19 cellular contexts compared by ENCODE assay signal in the genomic region with DNA sequence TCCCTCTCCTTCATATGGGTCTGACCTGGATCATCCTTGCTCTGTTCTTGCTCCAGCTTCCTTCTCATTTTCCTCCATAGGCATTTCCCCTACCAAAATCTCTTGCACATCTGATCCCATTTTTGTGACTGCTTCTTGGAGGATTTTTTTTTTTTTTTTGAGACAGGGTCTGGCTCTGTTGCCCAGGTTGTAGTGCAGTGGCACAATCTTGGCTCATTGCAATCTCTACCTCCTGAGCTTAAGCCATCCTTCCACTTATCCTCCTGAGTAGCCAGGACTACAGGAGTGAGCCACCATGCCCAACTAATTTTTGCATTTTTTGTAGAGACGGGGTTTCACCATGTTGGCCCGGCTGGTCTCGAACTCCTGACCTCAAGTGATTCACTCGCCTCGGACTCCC. TPM values are rescaled to one million over a fixed set of nuclear protein-coding genes. Genes with fewer than 3 reads are reported as not detected.
DNase-seq lines count a peak whose midpoint lies in the region; ATAC-seq, FAIRE-seq and TF ChIP-seq lines count a peak whose summit lies in the region.
"Had no signal": no experiment of that assay in that cellular context is flagged by ENCODE, and none has a peak within 500 bp of the region (broad histone marks: within the 10 kb centered on the region; RNA-seq: fewer than 3 reads in every experiment).

No MANE protein-coding gene starts in this region.

- 0 out of 2 replicates have a peak, but pooled peaks cover 2% of the 10 kb centered on the region for H3K27me3 Mint-ChIP-seq in HFFc6 (ENCODE audit: insufficient read depth)
- H3K27me3 Mint-ChIP-seq: B cell, IgD-negative memory B cell had no signal

- H3K14ac ChIP-seq in neuronal stem cell (ENCODE audit: low read length) = no peak overlapping the region

- CTCF ChIA-PET in HCT116 (lab: Charles Lee) = no interaction called here
- CTCF ChIA-PET in K562 (lab: Yijun Ruan, JAX; ENCODE audit: low intra/inter-chr PET ratio) = no interaction called here

- RAD21 ChIA-PET in HCT116 (lab: Charles Lee; ENCODE audit: low non-redundant PET in 1 of 2, low total read pairs in 2 of 2, uncharacterized antibody in 2 of 2, unreplicated experiment in 2 of 2) = no interaction called here

- H3K27me3 ChIP-seq in HCT116 (ENCODE audit: insufficient read depth, low read length) = no peaks in the 10 kb centered on the region
- no peaks in the 10 kb centered on the region for H3K27me3 ChIP-seq in K562 (ENCODE audit: control insufficient read depth in 2 of 2, insufficient read depth in 2 of 2, low read length in 2 of 2)
- H3K27me3 ChIP-seq in neuronal stem cell (ENCODE audit: control insufficient read depth in 3 of 3, insufficient read depth in 3 of 3, low read depth in 1 of 3, low read length in 3 of 3) = no peaks in the 10 kb centered on the region
- H3K27me3 ChIP-seq: BLaER1 treated with 17β-estradiol and CSF1 and Interleukin-3, amounts not matched to agents 10 nM and 100 nM had no signal

- no peak for TF ChIP-seq EP300 in K562 (IDR thresholded peaks at IDR 0.05; ENCODE audit: low read length)

- H3K36me3 Mint-ChIP-seq in HFFc6 (ENCODE audit: low read depth) = no peaks in the 10 kb centered on the region
- H3K36me3 Mint-ChIP-seq: CD8-positive, alpha-beta T cell had no signal

- no peak overlapping the region for H2BK12ac ChIP-seq in neuronal stem cell (ENCODE audit: low read length)

- H3K9ac ChIP-seq in HCT116 (ENCODE audit: low read length) = no peak overlapping the region
- H3K9ac ChIP-seq in K562 (ENCODE audit: insufficient read depth in 1 of 2, low read depth in 2 of 2, low read length in 2 of 2) = no peak overlapping the region
- no peak overlapping the region for H3K9ac ChIP-seq in neuronal stem cell (ENCODE audit: low read depth, low read length, poor library complexity)
- H3K9ac ChIP-seq: BLaER1 treated with 17β-estradiol and CSF1 and Interleukin-3, amounts not matched to agents 10 nM and 100 nM had no signal

- BruUV-seq in HCT116 (replicated peaks; lab: Mats Ljungman, UMichigan) = no TSS peak
- no TSS peak for BruUV-seq in K562 (replicated peaks; lab: Mats Ljungman, UMichigan)

- no peaks in the 10 kb centered on the region for H3K9me3 Mint-ChIP-seq in HFFc6
- H3K9me3 Mint-ChIP-seq: CD8-positive, alpha-beta T cell; IgD-negative memory B cell had no signal

- H4K8ac ChIP-seq in neuronal stem cell (ENCODE audit: low read depth, low read length) = no peak overlapping the region

- H3K4me1 ChIP-seq in HCT116 (ENCODE audit: control insufficient read depth in 1 of 2, insufficient read depth in 2 of 2, low read length in 2 of 2) (peaks cover 0 to 15% of the 10 kb centered on the region in 2 experiments; a peak in 2 of 4 replicates), K562 (replicated peaks in 1 of 2; ENCODE audit: control insufficient read depth in 2 of 2, insufficient read depth in 2 of 2, low read length in 2 of 2) (no peaks in the 10 kb centered on the region), neuronal stem cell (ENCODE audit: control insufficient read depth in 2 of 2, insufficient read depth in 1 of 2, low read depth in 1 of 2, low read length in 2 of 2) (peaks cover 0 to 1% of the 10 kb centered on the region in 2 donors)
- H3K4me1 ChIP-seq: BLaER1 treated with 17β-estradiol and CSF1 and Interleukin-3, amounts not matched to agents 10 nM and 100 nM had no signal

- no peaks in the 10 kb centered on the region for H3K79me1 ChIP-seq in neuronal stem cell (ENCODE audit: low read depth, low read length)

- WGBS in K562 (ENCODE audit: insufficient coverage, low coverage, missing lambda C conversion rate) = 83% methylated on average over 5 of the region's 5 CpGs
- no CpG with 5 or more reads among the region's 5 CpGs for WGBS in neuronal stem cell (ENCODE audit: extremely low coverage in 2 of 2, insufficient read length in 2 of 2, insufficient replicate concordance in 1 of 2), 2 donors

- no peaks in the 10 kb centered on the region for H3K36me3 ChIP-seq in HCT116 (ENCODE audit: control insufficient read depth in 1 of 2, insufficient read depth in 2 of 2, low read length in 2 of 2)
- no peaks in the 10 kb centered on the region for H3K36me3 ChIP-seq in K562 (ENCODE audit: control insufficient read depth, insufficient read depth, low read length)
- H3K36me3 ChIP-seq in neuronal stem cell (replicated peaks in 1 of 2; ENCODE audit: control insufficient read depth in 2 of 2, insufficient read depth in 2 of 2, low read length in 2 of 2) = no peaks in the 10 kb centered on the region
- H3K36me3 ChIP-seq: BLaER1 treated with 17β-estradiol and CSF1 and Interleukin-3, amounts not matched to agents 10 nM and 100 nM had no signal

- FAIRE-seq in K562 (lab: Jason Lieb, UNC) = no peak
- FAIRE-seq: GM12878, GM19239, H54, HepG2 had no signal

- no peak for TF ChIP-seq CTCF in HCT116 (IDR thresholded peaks at IDR 0.05 in 2 of 3, conservative IDR thresholded peaks at IDR 0.05 in 1 of 3; ENCODE audit: borderline replicate concordance in 1 of 3, insufficient read depth in 1 of 3, low read depth in 2 of 3, low read length in 2 of 3)
- TF ChIP-seq CTCF in HFFc6 (IDR thresholded peaks at IDR 0.05) = no peak
- TF ChIP-seq CTCF in K562 (IDR thresholded peaks at IDR 0.05 in 2 of 3, conservative IDR thresholded peaks at IDR 0.05 in 1 of 3; ENCODE audit: insufficient read depth in 2 of 3, low read depth in 1 of 3, low read length in 3 of 3) = no peak

- no peak overlapping the region for H3K4ac ChIP-seq in neuronal stem cell (ENCODE audit: low read length)

- peak overlapping the region; percentile 76; the same call in 1 of the 2 replicates for H3K27ac Mint-ChIP-seq in HFFc6
- H3K27ac Mint-ChIP-seq: B cell; CD8-positive, alpha-beta T cell; GM23338 had no signal

- H2AFZ ChIP-seq in HCT116 (ENCODE audit: low read depth, low read length, poor library complexity, severe bottlenecking) = no peak overlapping the region
- H2AFZ ChIP-seq in K562 (ENCODE audit: low read depth, low read length) = no peak overlapping the region
- H2AFZ ChIP-seq in neuronal stem cell (ENCODE audit: low read length) = peak overlapping the region; percentile 21
- H2AFZ ChIP-seq: GM23338 had no signal

- no peaks in the 10 kb centered on the region for H3K9me1 ChIP-seq in K562 (ENCODE audit: control insufficient read depth, insufficient read depth, low read length)

- no peak overlapping the region for H2AK5ac ChIP-seq in neuronal stem cell (ENCODE audit: low read depth, low read length)

- TF ChIP-seq POLR2A in HCT116 (IDR thresholded peaks at IDR 0.05; ENCODE audit: borderline replicate concordance, extremely low read depth, insufficient read depth, insufficient read length) (no peak), K562 (conservative IDR thresholded peaks at IDR 0.05) (no peak)

- H2BK120ac ChIP-seq in neuronal stem cell (ENCODE audit: low read depth, low read length) = no peak overlapping the region

- H3K9me3 ChIP-seq in HCT116 (ENCODE audit: control insufficient read depth in 1 of 2, insufficient read depth in 1 of 2, low read depth in 1 of 2, low read length in 2 of 2) (no peaks in the 10 kb centered on the region), K562 (replicated peaks; ENCODE audit: control insufficient read depth, insufficient read depth, low read depth, low read length) (no peaks in the 10 kb centered on the region), neuronal stem cell (replicated peaks in 1 of 2; ENCODE audit: control insufficient read depth in 2 of 2, insufficient read depth in 1 of 2, low read depth in 1 of 2, low read length in 2 of 2) (no peaks in the 10 kb centered on the region)

- H2BK15ac ChIP-seq in neuronal stem cell (ENCODE audit: low read length) = no peak overlapping the region

- H3K79me2 ChIP-seq in HCT116 (ENCODE audit: insufficient read depth, low read length) = no peaks in the 10 kb centered on the region
- H3K79me2 ChIP-seq in K562 (ENCODE audit: control insufficient read depth, insufficient read depth, low read length) = no peaks in the 10 kb centered on the region

- no peaks in the 10 kb centered on the region for H3K9me2 ChIP-seq in HCT116 (ENCODE audit: insufficient read depth)

- no peak overlapping the region for H4K91ac ChIP-seq in neuronal stem cell (ENCODE audit: low read depth, low read length, poor library complexity)

- H3K27ac ChIP-seq in HCT116 (ENCODE audit: low read depth, low read length) = no peak overlapping the region
- H3K27ac ChIP-seq in K562 (ENCODE audit: extremely low read depth, low read depth, low read length) = no peak overlapping the region
- H3K27ac ChIP-seq in neuronal stem cell (replicated peaks; ENCODE audit: low read length) = no peak overlapping the region
- H3K27ac ChIP-seq: BLaER1 treated with 17β-estradiol and CSF1 and Interleukin-3, amounts not matched to agents 10 nM and 100 nM had no signal

- H4K20me1 ChIP-seq in HCT116 (ENCODE audit: insufficient read depth) = no peaks in the 10 kb centered on the region
- no peaks in the 10 kb centered on the region for H4K20me1 ChIP-seq in K562 (replicated peaks; ENCODE audit: control insufficient read depth, insufficient read depth, low read length)
- H4K20me1 ChIP-seq: BLaER1 treated with 17β-estradiol and CSF1 and Interleukin-3, amounts not matched to agents 10 nM and 100 nM had no signal

- H2BK5ac ChIP-seq in neuronal stem cell (ENCODE audit: low read length) = no peak overlapping the region

- no peak overlapping the region for H3K23ac ChIP-seq in neuronal stem cell (ENCODE audit: low read depth, low read length, poor library complexity)

- H3K4me3 Mint-ChIP-seq in HFFc6 = no peak overlapping the region
- H3K4me3 Mint-ChIP-seq: B cell; CD8-positive, alpha-beta T cell; GM23338; IgD-negative memory B cell had no signal

- no peak for ATAC-seq in HCT116
- no peak for ATAC-seq in K562
- no peak for ATAC-seq in GM19467 (IDR thresholded peaks at IDR 0.05; ENCODE audit: unreplicated experiment)
- ATAC-seq in HG03571 (IDR thresholded peaks at IDR 0.05; ENCODE audit: unreplicated experiment) = no peak
- ATAC-seq: CD8-positive, alpha-beta T cell; GM12878; HepG2 had no signal

- intact Hi-C loops in HCT116 (cut with micrococcal nuclease) = no loop called here
- intact Hi-C loops in K562 (cut with micrococcal nuclease) = no loop called here

- TF ChIP-seq RAD21 in HCT116 (IDR thresholded peaks at IDR 0.05; ENCODE audit: low read depth) (no peak), K562 (CRISPR knock-in tag; conservative IDR thresholded peaks at IDR 0.05 in 1 of 2, IDR thresholded peaks at IDR 0.05 in 1 of 2) (no peak)

- POLR2A ChIA-PET in HCT116 (lab: Charles Lee) (no interaction called here), K562 (lab: Yijun Ruan, JAX) (interaction anchor here (1.1 to 1.4 kb wide), 2 partner anchors 9 to 21 kb away, joined by 4 read pairs; no protein-coding TSS in a partner anchor)

- H3K18ac ChIP-seq in neuronal stem cell (ENCODE audit: low read length) = no peak overlapping the region

- H3K4me3 ChIP-seq in HCT116 (replicated peaks in 1 of 2; ENCODE audit: low read depth in 1 of 2, low read length in 2 of 2) (no peak overlapping the region), K562 (no peak overlapping the region), neuronal stem cell (ENCODE audit: low read length in 2 of 2) (no peak overlapping the region)
- H3K4me3 ChIP-seq: BLaER1 treated with 17β-estradiol and CSF1 and Interleukin-3, amounts not matched to agents 10 nM and 100 nM; GM12878; GM23338 had no signal

- peak overlapping the region; percentile 46 for H3K4me2 ChIP-seq in HCT116 (ENCODE audit: low read length)
- H3K4me2 ChIP-seq in K562 (ENCODE audit: insufficient read depth, low read length) = no peak overlapping the region
- H3K4me2 ChIP-seq in neuronal stem cell (ENCODE audit: insufficient read depth, low read length, poor library complexity, severe bottlenecking) = no peak overlapping the region
- H3K4me2 ChIP-seq: BLaER1 treated with 17β-estradiol and CSF1 and Interleukin-3, amounts not matched to agents 10 nM and 100 nM; GM23338 had no signal

- DNase-seq in HCT116 (ENCODE audit: low read depth, low spot score) = no peak
- no peak for DNase-seq in HFFc6
- DNase-seq in K562 (ENCODE audit: extremely low read depth in 1 of 4, low spot score in 3 of 4) = no peak
- DNase-seq in neuronal stem cell (ENCODE audit: low spot score) = no peak
- no peak for DNase-seq in DMS153 treated with DMSO at 0.1 percent for 48 hours (lab: John Stamatoyannopoulos, UW; ENCODE audit: unreplicated experiment)
- DNase-seq: Calu3; CD8-positive, alpha-beta T cell; DND-41; KG1 had no signal

- in situ Hi-C loops in K562 (cut with MboI) = no loop called here

- peaks cover 28% of the 10 kb centered on the region for H3K4me1 Mint-ChIP-seq in HFFc6 (ENCODE audit: low read depth)
- H3K4me1 Mint-ChIP-seq: B cell, GM23338 had no signal

RNA-seq across cellular contexts. Expression of gene JMY, which starts 10.5 kb away (rescaled TPM):
- total RNA-seq in HCT116 (2021; ENCODE audit: unreplicated experiment) (15.6 TPM), K562 (2014; rRNA removed) (4.5 and 4.7 TPM in 2 replicates), K562 (2014; rRNA removed; fragmentation: Illumina TruSeq; extraction: Trizol) (5.2 and 6.5 TPM in 2 replicates), K562 (2015; rRNA removed; fragmentation: Illumina TruSeq; extraction: Trizol) (2.3 and 2.5 TPM in 2 replicates), K562 (2021) (4.6 and 5.5 TPM in 2 replicates)
- polyA plus RNA-seq in HCT116 (2012) = 4.0 and 4.4 TPM in 2 replicates
- 1 to 10 TPM; 5.0 to 9.7 (median 5.6) TPM for total RNA-seq in HFFc6 (2021; fragmentation: NEBNext Ultra II Directional; extraction: Animal tissue kit (Norgen Biotek cat#: 25700))
- 3.2 and 10.4 TPM in 2 replicates for total RNA-seq in K562 (2011; cell fraction: chromatin; rRNA removed; ENCODE audit: low replicate concordance)
- total RNA-seq in K562 (2011; cell fraction: nucleolus; rRNA removed) = 2.8 and 3.8 TPM in 2 replicates
- total RNA-seq in K562 (2011; cell fraction: nucleoplasm; rRNA removed) = 5.1 and 7.3 TPM in 2 replicates
- polyA plus RNA-seq in K562 (2011; rRNA removed) (2.3 and 2.5 TPM in 2 replicates), K562 (2014; fragmentation: Illumina TruSeq; extraction: Trizol) (3.7 and 3.9 TPM in 2 replicates), K562 (2014; fragmentation: Nextera tagmentation; extraction: Ambion mirVana) (1 to 10 TPM; 1.1 TPM), K562 (2014; rRNA removed) (2.8 and 3.9 TPM in 2 replicates)
- 0.34 and 1.0 TPM in 2 replicates for polyA plus RNA-seq in K562 (2011; cell fraction: cytosol; rRNA removed)
- 2.5 and 4.0 TPM in 2 replicates for polyA plus RNA-seq in K562 (2011; cell fraction: nucleus; rRNA removed)
- polyA plus RNA-seq in K562 (2012) = 2.0 and 4.4 TPM in 2 replicates
- polyA minus RNA-seq in K562 (2011; rRNA and poly(A)+ RNA removed) = 4.7 and 6.1 TPM in 2 replicates
- 2.6 TPM in 2 replicates for polyA minus RNA-seq in K562 (2011; cell fraction: cytosol; rRNA and poly(A)+ RNA removed)
- polyA minus RNA-seq in K562 (2011; cell fraction: nucleus; rRNA and poly(A)+ RNA removed) = 3.1 and 5.4 TPM in 2 replicates
- 4.2 TPM for polyA plus RNA-seq in neuronal stem cell (2013, experiment 1 of 2)
- 4.4 TPM for polyA plus RNA-seq in neuronal stem cell (2013, experiment 2 of 2)
